13 cellular contexts compared by ENCODE assay signal in genomic region chr2:84833481-84834150, GRCh38. TPM values are rescaled to one million over a fixed set of nuclear protein-coding genes. Genes with fewer than 3 reads are reported as not detected.
DNase-seq lines count a peak whose midpoint lies in the region; TF ChIP-seq lines count a peak whose summit lies in the region.
"Had no signal": no experiment of that assay in that cellular context is flagged by ENCODE, and none has a peak within 500 bp of the region (broad histone marks: within the 10 kb centered on the region; RNA-seq: fewer than 3 reads in every experiment).

No MANE protein-coding gene starts in this region.

- H3K27ac Mint-ChIP-seq in activated CD4-positive, alpha-beta T cell treated with anti-CD3 and anti-CD28 coated beads, Interleukin-2, amount 10 ng/mL, durations not matched to agents 7 days and 5 days = peak overlapping the region; percentile 95

- no TSS peak for BruUV-seq in OCI-LY7 (replicated peaks; lab: Mats Ljungman, UMichigan)

- no peaks in the 10 kb centered on the region for H3K36me3 ChIP-seq in OCI-LY7 (ENCODE audit: insufficient read depth, low read length)
- H3K36me3 ChIP-seq in testis (ENCODE audit: low read depth, missing control alignments) = no peaks in the 10 kb centered on the region

- H4K20me1 ChIP-seq in OCI-LY7 (ENCODE audit: insufficient read depth, low read length) = no peaks in the 10 kb centered on the region

- POLR2A ChIA-PET in activated CD4-positive, alpha-beta T cell treated with anti-CD3 and anti-CD28 coated beads, Interleukin-2, amount 10 ng/mL, durations not matched to agents 7 days and 5 days (lab: Charles Lee) = interaction anchor here (0.6 kb wide), 1 partner anchor 349 kb away, joined by 3 read pairs; no protein-coding TSS in a partner anchor
- POLR2A ChIA-PET in OCI-LY7 (lab: Charles Lee) = interaction anchor here (0.6 to 2.3 kb wide), 5 partner anchors 9 to 448 kb away, joined by 3 to 10 read pairs (median 4); no protein-coding TSS in a partner anchor
- POLR2A ChIA-PET in RWPE1 (lab: Yijun Ruan, JAX; ENCODE audit: low non-redundant PET) = no interaction called here

- H3K4me1 ChIP-seq in OCI-LY7 (ENCODE audit: insufficient read depth, low read length, poor library complexity, severe bottlenecking) (peaks cover 11% of the 10 kb centered on the region), testis (peaks cover 9% of the 10 kb centered on the region)

- no peak for TF ChIP-seq POLR2A in testis (IDR thresholded peaks at IDR 0.05)
- no peak for TF ChIP-seq POLR2A in lower leg skin (IDR thresholded peaks at IDR 0.05)

- no peak for DNase-seq in activated CD4-positive, alpha-beta T cell treated with anti-CD3 and anti-CD28 coated beads, Interleukin-2, amount 10 ng/mL, durations not matched to agents 7 days and 5 days
- no peak for DNase-seq in activated CD4-positive, alpha-beta T cell treated with anti-CD3 and anti-CD28 coated beads, Interleukin-2, amount 50 U/mL, for 1 hour
- DNase-seq in OCI-LY7 (ENCODE audit: low spot score) (no peak), caudate nucleus (lab: John Stamatoyannopoulos, UW) (no peak), RWPE1 (ENCODE audit: low spot score) (no peak), testis (no peak), lower leg skin (ENCODE audit: low spot score in 2 of 2) (no peak)
- DNase-seq: amniotic stem cell; central memory CD4-positive, alpha-beta T cell; NCI-H526; PC-3 had no signal

- no peaks in the 10 kb centered on the region for H3K27me3 ChIP-seq in testis

- peaks cover 22% of the 10 kb centered on the region for H3K9me3 Mint-ChIP-seq in activated CD4-positive, alpha-beta T cell treated with anti-CD3 and anti-CD28 coated beads, Interleukin-2, amount 10 ng/mL, durations not matched to agents 7 days and 5 days

- no peaks in the 10 kb centered on the region for H3K9me2 ChIP-seq in OCI-LY7 (ENCODE audit: insufficient read depth, low read length)

- peak overlapping the region; percentile 62 for H3K4me2 ChIP-seq in OCI-LY7 (ENCODE audit: low read length)

- H3K27ac ChIP-seq in OCI-LY7 (ENCODE audit: low read depth, low read length, poor library complexity, severe bottlenecking) (no peak overlapping the region), caudate nucleus (ENCODE audit: low read depth, low read length) (peak overlapping the region; percentile 6), skin epidermis (peak overlapping the region in 12 of 21 experiments; percentile 18 to 89 (median 62)), RWPE1 (no peak overlapping the region), testis (no peak overlapping the region)
- H3K27ac ChIP-seq: SK-N-MC had no signal

- peaks cover 28% of the 10 kb centered on the region for H3K4me1 Mint-ChIP-seq in activated CD4-positive, alpha-beta T cell treated with anti-CD3 and anti-CD28 coated beads, Interleukin-2, amount 10 ng/mL, durations not matched to agents 7 days and 5 days

- H3K36me3 Mint-ChIP-seq in activated CD4-positive, alpha-beta T cell treated with anti-CD3 and anti-CD28 coated beads, Interleukin-2, amount 10 ng/mL, durations not matched to agents 7 days and 5 days (ENCODE audit: low read depth) = peaks cover 62% of the 10 kb centered on the region

- CTCF ChIA-PET in activated CD4-positive, alpha-beta T cell treated with anti-CD3 and anti-CD28 coated beads, Interleukin-2, amount 10 ng/mL, durations not matched to agents 7 days and 5 days (lab: Charles Lee) = interaction anchor here (1.0 to 2.8 kb wide), 4 partner anchors 13 to 92 kb away, joined by 3 to 12 read pairs (median 3); no protein-coding TSS in a partner anchor
- CTCF ChIA-PET in OCI-LY7 (lab: Charles Lee; ENCODE audit: unreplicated experiment) = no interaction called here
- CTCF ChIA-PET in RWPE1 (lab: Yijun Ruan, JAX) = no interaction called here

- H3K9me3 ChIP-seq in OCI-LY7 (ENCODE audit: low read length) (peaks cover 4% of the 10 kb centered on the region; the same call in 1 of the 2 replicates), testis (no peaks in the 10 kb centered on the region)

- peak overlapping the region; percentile 60 for H3K4me3 Mint-ChIP-seq in activated CD4-positive, alpha-beta T cell treated with anti-CD3 and anti-CD28 coated beads, Interleukin-2, amount 10 ng/mL, durations not matched to agents 7 days and 5 days

- H3K27me3 Mint-ChIP-seq in activated CD4-positive, alpha-beta T cell treated with anti-CD3 and anti-CD28 coated beads, Interleukin-2, amount 10 ng/mL, durations not matched to agents 7 days and 5 days = no peaks in the 10 kb centered on the region

- H3K79me2 ChIP-seq in OCI-LY7 (ENCODE audit: insufficient read depth, low read depth, low read length) = no peaks in the 10 kb centered on the region

- TF ChIP-seq CTCF in OCI-LY7 (conservative IDR thresholded peaks at IDR 0.05; ENCODE audit: low read length) (no peak), RWPE1 (conservative IDR thresholded peaks at IDR 0.05; ENCODE audit: low read depth) (no peak), testis (IDR thresholded peaks at IDR 0.05) (no peak), lower leg skin (IDR thresholded peaks at IDR 0.05) (no peak)

- intact Hi-C loops in OCI-LY7 (cut with micrococcal nuclease; ENCODE audit: unreplicated experiment) (no loop called here), testis (cut with DNase I; ENCODE audit: low total_unique reads) (no loop called here), lower leg skin (cut with DNase I; ENCODE audit: low total_unique reads) (no loop called here)

- H2AFZ ChIP-seq in OCI-LY7 (ENCODE audit: low read length) = peak overlapping the region; percentile 69

- 83 to 91% methylated on average over 6 to 12 of the region's 12 CpGs for WGBS in testis, 2 donors
- 82 to 83% methylated on average over 12 of the region's 12 CpGs for WGBS in lower leg skin, 2 donors

- H3K4me3 ChIP-seq in OCI-LY7 (ENCODE audit: low read depth, low read length, poor library complexity, severe bottlenecking) (no peak overlapping the region), skin epidermis (no peak overlapping the region), testis (no peak overlapping the region), lower leg skin (ENCODE audit: low read depth, poor library complexity, severe bottlenecking) (no peak overlapping the region)
- H3K4me3 ChIP-seq: SK-N-MC had no signal

RNA-seq across cellular contexts. Expression of gene TRABD2A, which starts 47.3 kb away (rescaled TPM):
- total RNA-seq in activated CD4-positive, alpha-beta T cell treated with anti-CD3 and anti-CD28 coated beads, Interleukin-2, amount 10 ng/mL, durations not matched to agents 7 days and 5 days = 10 to 100 TPM; 70.2 to 74.6 TPM
- 0.49 and 1.9 TPM in 2 replicates for total RNA-seq in OCI-LY7 (2014; rRNA removed; shearing (Covaris generic))
- total RNA-seq in OCI-LY7 (2022) (1.6 and 1.8 TPM in 2 replicates), testis (10 to 100 TPM; 19.1 to 44.1 TPM), lower leg skin (1 to 10 TPM in 2 of 4 donors, under 1 TPM in 1, not detected in 1; 0.17 to 2.1 (median 1.5) TPM)
- polyA plus RNA-seq in testis (ENCODE audit: insufficient read depth, low read depth, low replicate concordance) = 82.5 TPM

Comparison
In these comparisons a context has a peak if more than half of its experiments do, and no peak if none do; other contexts are left out.
1. H3K27ac ChIP-seq: peak in caudate nucleus (single experiment) and skin epidermis (12 of 21); none in OCI-LY7 (single experiment), RWPE1 (single experiment) and testis (0 of 2).
2. RNA of gene TRABD2A, which starts 47.3 kb away (total RNA-seq): 70.2 to 74.6 TPM in activated CD4-positive, alpha-beta T cell treated with anti-CD3 and anti-CD28 coated beads, Interleukin-2, amount 10 ng/mL, durations not matched to agents 7 days and 5 days and 19.1 to 44.1 TPM in testis; 0.49 to 1.9 TPM in OCI-LY7 and 0.17 to 2.1 TPM in lower leg skin; every median in the first group is over 4 times any median in the second.